19 cellular contexts compared by ENCODE assay signal in genomic region chr5:160382361-160382760, GRCh38. TPM values are rescaled to one million over a fixed set of nuclear protein-coding genes. Genes with fewer than 3 reads are reported as not detected.
"Had no signal": no experiment of that assay in that cellular context is flagged by ENCODE, and none has a peak within 500 bp of the region (broad histone marks: within the 10 kb centered on the region; RNA-seq: fewer than 3 reads in every experiment).

No MANE protein-coding gene starts in this region.

- ATAC-seq: upper lobe of right lung had no signal

- H3K4me3 ChIP-seq: esophagus muscularis mucosa, left ventricle myocardium inferior, upper lobe of right lung had no signal

- H3K4me1 ChIP-seq: upper lobe of right lung had no signal

- H3K27ac ChIP-seq: esophagus muscularis mucosa, left ventricle myocardium inferior, upper lobe of right lung, WERI-Rb-1 had no signal

- DNase-seq: activated CD4-positive, alpha-beta T cell treated with anti-CD3 and anti-CD28 coated beads for 1 hour; activated CD4-positive, alpha-beta T cell treated with anti-CD3 and anti-CD28 coated beads, Interleukin-2, amount 50 U/mL, for 4 hours; activated T-cell treated with anti-CD3 and anti-CD28 coated beads for 4 hours; effector CD4-positive, alpha-beta T cell; immature natural killer cell; kidney glomerular epithelial cell; left ventricle myocardium inferior; mammary epithelial cell; midbrain; occipital lobe; stimulated activated CD4-positive, alpha-beta T cell treated with anti-CD3 and anti-CD28 coated beads, Interleukin-12 subunit alpha, Interleukin-12 subunit beta, amount 100 ng/mL, for 4 hours; stimulated activated CD4-positive, alpha-beta T cell treated with anti-CD3 and anti-CD28 coated beads, Interleukin-1b, Interleukin-23, amount 100 ng/mL, for 48 hours; stimulated activated CD8-positive, alpha-beta memory T cell treated with anti-CD3 and anti-CD28 coated beads, Interleukin-4, amount 100 ng/mL, for 48 hours; stimulated activated naive CD4-positive, alpha-beta T cell; upper lobe of right lung; WERI-Rb-1 had no signal

- H3K36me3 ChIP-seq: esophagus muscularis mucosa, left ventricle myocardium inferior, upper lobe of right lung, WERI-Rb-1 had no signal

RNA-seq across cellular contexts. Expression of gene C1QTNF2, which starts 11.9 kb away (rescaled TPM):
- total RNA-seq: activated T-helper 1 cell treated with anti-CD3 and anti-CD28 coated beads, Interleukin-12 subunit alpha, Interleukin-12 subunit beta, Interleukin-2, Interleukin-4 antibody, amounts not matched to agents 30 ng/mL and 10 ng/mL and 1 ng/mL, durations not matched to agents 14 hours and 24 hours and 36 hours; bronchial epithelial cell had no signal
- polyA plus RNA-seq: immature natural killer cell had no signal
